ENCODE assay signal across 37 cellular contexts in the genomic region with DNA sequence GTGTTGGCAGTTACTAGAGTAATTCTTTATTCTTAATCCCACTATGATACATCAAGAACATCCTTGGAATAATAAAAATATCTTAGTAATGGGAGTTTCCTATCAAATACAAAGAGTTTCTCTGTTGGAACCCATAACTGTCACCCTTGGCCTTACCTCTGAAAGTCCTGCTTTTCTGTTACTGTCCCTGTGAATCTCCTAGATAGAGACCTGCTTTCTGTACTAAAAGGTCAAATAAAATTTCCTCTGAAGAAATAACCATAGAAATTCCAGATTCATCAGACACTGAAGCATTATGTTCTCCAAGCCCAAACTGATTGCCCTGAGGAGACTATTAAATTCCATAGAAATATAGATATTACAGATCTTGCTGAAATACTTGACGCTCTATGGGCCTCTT.
"Had no signal": no experiment of that assay in that cellular context is flagged by ENCODE, and none has a peak within 500 bp of the region (broad histone marks: within the 10 kb centered on the region; RNA-seq: fewer than 3 reads in every experiment).

No MANE protein-coding gene starts in this region.

- H3K27ac Mint-ChIP-seq: activated naive CD4-positive, alpha-beta T cell treated with anti-CD3 and anti-CD28 coated beads for 36 hours; activated naive CD4-positive, alpha-beta T cell treated with anti-CD3 and anti-CD28 coated beads, Interleukin-2, amount 10 ng/mL, durations not matched to agents 7 days and 5 days; activated naive CD4-positive, alpha-beta T cell treated with anti-CD3 and anti-CD28 coated beads, Interleukin-2, amount 50 U/mL, for 24 hours; activated naive CD4-positive, alpha-beta T cell treated with anti-CD3 and anti-CD28 coated beads, Interleukin-2, amount 50 U/mL, for 72 hours; activated naive CD8-positive, alpha-beta T cell; activated naive CD8-positive, alpha-beta T cell treated with anti-CD3 and anti-CD28 coated beads for 36 hours; activated naive CD8-positive, alpha-beta T cell treated with anti-CD3 and anti-CD28 coated beads, Interleukin-2, amount 50 U/mL, for 24 hours; activated T-cell treated with anti-CD3 and anti-CD28 coated beads, Interleukin-2, amount 50 U/mL, for 24 hours; activated T-helper 1 cell treated with anti-CD3 and anti-CD28 coated beads, Interleukin-12 subunit alpha, Interleukin-12 subunit beta, Interleukin-2, Interleukin-4 antibody, amounts not matched to agents 30 ng/mL and 10 ng/mL and 1 ng/mL, durations not matched to agents 14 hours and 24 hours and 36 hours; activated T-helper 17 cell treated with anti-CD3 and anti-CD28 coated beads, Interleukin-2, amount 50 U/mL, for 72 hours; activated T-helper 2 cell treated with anti-CD3 and anti-CD28 coated beads, Interferon-gamma antibody, Interleukin-2, Interleukin-4, amounts not matched to agents 10 μg/mL and 5 μg/mL and 100 μg/mL, durations not matched to agents 14 hours and 24 hours and 36 hours; brain had no signal

- H3K4me1 ChIP-seq: adrenal gland, ascending aorta, body of pancreas, breast epithelium had no signal

- H3K9me3 ChIP-seq: body of pancreas had no signal

- H3K4me3 ChIP-seq: adrenal gland, ascending aorta, body of pancreas, breast epithelium, cardiac muscle cell had no signal

- H3K27me3 ChIP-seq: adrenal gland, ascending aorta, body of pancreas, brain microvascular endothelial cell, breast epithelium, cardiac muscle cell had no signal

- ATAC-seq: activated naive CD4-positive, alpha-beta T cell treated with anti-CD3 and anti-CD28 coated beads, Interleukin-2, amount 50 U/mL, for 72 hours; activated naive CD8-positive, alpha-beta T cell treated with anti-CD3 and anti-CD28 coated beads, Interleukin-2, amount 50 U/mL, for 24 hours; activated T-helper 17 cell treated with anti-CD3 and anti-CD28 coated beads, Interleukin-2, amount 50 U/mL, for 72 hours; body of pancreas had no signal

- H3K4me3 Mint-ChIP-seq: activated naive CD4-positive, alpha-beta T cell treated with anti-CD3 and anti-CD28 coated beads for 36 hours; activated naive CD4-positive, alpha-beta T cell treated with anti-CD3 and anti-CD28 coated beads, Interleukin-2, amount 10 ng/mL, durations not matched to agents 7 days and 5 days; activated naive CD4-positive, alpha-beta T cell treated with anti-CD3 and anti-CD28 coated beads, Interleukin-2, amount 50 U/mL, for 24 hours; activated naive CD8-positive, alpha-beta T cell; activated naive CD8-positive, alpha-beta T cell treated with anti-CD3 and anti-CD28 coated beads for 36 hours; activated naive CD8-positive, alpha-beta T cell treated with anti-CD3 and anti-CD28 coated beads, Interleukin-2, amount 10 ng/mL, durations not matched to agents 7 days and 5 days; activated naive CD8-positive, alpha-beta T cell treated with anti-CD3 and anti-CD28 coated beads, Interleukin-2, amount 50 U/mL, for 24 hours; activated T-cell treated with anti-CD3 and anti-CD28 coated beads, Interleukin-2, amount 50 U/mL, for 24 hours; activated T-helper 1 cell treated with anti-CD3 and anti-CD28 coated beads, Interleukin-12 subunit alpha, Interleukin-12 subunit beta, Interleukin-2, Interleukin-4 antibody, amounts not matched to agents 30 ng/mL and 10 ng/mL and 1 ng/mL, durations not matched to agents 14 hours and 24 hours and 36 hours; activated T-helper 17 cell treated with anti-CD3 and anti-CD28 coated beads, Interleukin-2, amount 50 U/mL, for 72 hours; brain; central memory CD8-positive, alpha-beta T cell had no signal

- H3K4me1 Mint-ChIP-seq: activated naive CD4-positive, alpha-beta T cell treated with anti-CD3 and anti-CD28 coated beads, Interleukin-2, amount 10 ng/mL, durations not matched to agents 7 days and 5 days; activated naive CD4-positive, alpha-beta T cell treated with anti-CD3 and anti-CD28 coated beads, Interleukin-2, amount 50 U/mL, for 24 hours; activated naive CD8-positive, alpha-beta T cell treated with anti-CD3 and anti-CD28 coated beads for 36 hours; activated naive CD8-positive, alpha-beta T cell treated with anti-CD3 and anti-CD28 coated beads, Interleukin-2, amount 10 ng/mL, durations not matched to agents 7 days and 5 days; activated naive CD8-positive, alpha-beta T cell treated with anti-CD3 and anti-CD28 coated beads, Interleukin-2, amount 50 U/mL, for 24 hours; activated T-helper 17 cell treated with anti-CD3 and anti-CD28 coated beads, Interleukin-2, amount 50 U/mL, for 72 hours; brain; central memory CD8-positive, alpha-beta T cell had no signal

- H3K27me3 Mint-ChIP-seq: activated naive CD4-positive, alpha-beta T cell treated with anti-CD3 and anti-CD28 coated beads, Interleukin-2, amount 10 ng/mL, durations not matched to agents 7 days and 5 days; activated naive CD4-positive, alpha-beta T cell treated with anti-CD3 and anti-CD28 coated beads, Interleukin-2, amount 50 U/mL, for 24 hours; activated naive CD8-positive, alpha-beta T cell; activated naive CD8-positive, alpha-beta T cell treated with anti-CD3 and anti-CD28 coated beads for 36 hours; activated naive CD8-positive, alpha-beta T cell treated with anti-CD3 and anti-CD28 coated beads, Interleukin-2, amount 10 ng/mL, durations not matched to agents 7 days and 5 days; activated naive CD8-positive, alpha-beta T cell treated with anti-CD3 and anti-CD28 coated beads, Interleukin-2, amount 50 U/mL, for 24 hours; activated T-cell treated with anti-CD3 and anti-CD28 coated beads, Interleukin-2, amount 50 U/mL, for 24 hours; activated T-helper 17 cell treated with anti-CD3 and anti-CD28 coated beads, Interleukin-2, amount 50 U/mL, for 72 hours; brain; central memory CD8-positive, alpha-beta T cell had no signal

- H3K27ac ChIP-seq: adrenal gland, ascending aorta, body of pancreas, brain microvascular endothelial cell, breast epithelium, cardiac muscle cell had no signal

- DNase-seq: activated effector memory CD4-positive, alpha-beta T cell treated with anti-CD3 and anti-CD28 coated beads, Interleukin-2, amount 50 U/mL, for 16 hours; activated effector memory CD4-positive, alpha-beta T cell treated with Interleukin-2 at 50 U/mL for 16 hours; activated gamma-delta T cell; activated gamma-delta T cell treated with Interleukin-2 at 50 U/mL for 16 hours; activated naive CD4-positive, alpha-beta T cell; activated naive CD4-positive, alpha-beta T cell treated with anti-CD3 and anti-CD28 coated beads for 36 hours; activated naive CD4-positive, alpha-beta T cell treated with anti-CD3 and anti-CD28 coated beads, Interleukin-2, amount 10 ng/mL, durations not matched to agents 7 days and 5 days; activated naive CD4-positive, alpha-beta T cell treated with anti-CD3 and anti-CD28 coated beads, Interleukin-2, amount 50 U/mL, for 16 hours; activated naive CD4-positive, alpha-beta T cell treated with Interleukin-2 at 50 U/mL for 16 hours; activated naive CD8-positive, alpha-beta T cell treated with anti-CD3 and anti-CD28 coated beads for 36 hours; activated naive CD8-positive, alpha-beta T cell treated with anti-CD3 and anti-CD28 coated beads, Interleukin-2, amount 10 ng/mL, durations not matched to agents 7 days and 5 days; activated naive CD8-positive, alpha-beta T cell treated with anti-CD3 and anti-CD28 coated beads, Interleukin-2, amount 50 U/mL, for 24 hours; activated T-cell treated with anti-CD3 and anti-CD28 coated beads for 4 hours; activated T-cell treated with anti-CD3 and anti-CD28 coated beads, Interleukin-2, amount 50 U/mL, for 1 hour; activated T-cell treated with anti-CD3 and anti-CD28 coated beads, Interleukin-2, amount 50 U/mL, for 24 hours; activated T-cell treated with anti-CD3 and anti-CD28 coated beads, Interleukin-2, amount 50 U/mL, for 48 hours; adrenal gland; amniotic stem cell; amygdala; anterior cingulate cortex; aorta; body of pancreas; brain microvascular endothelial cell; caudate nucleus; central memory CD4-positive, alpha-beta T cell; cerebellar nuclear complex had no signal
